Comparison of ENCODE assay signal across 11 cellular contexts in the genomic region with DNA sequence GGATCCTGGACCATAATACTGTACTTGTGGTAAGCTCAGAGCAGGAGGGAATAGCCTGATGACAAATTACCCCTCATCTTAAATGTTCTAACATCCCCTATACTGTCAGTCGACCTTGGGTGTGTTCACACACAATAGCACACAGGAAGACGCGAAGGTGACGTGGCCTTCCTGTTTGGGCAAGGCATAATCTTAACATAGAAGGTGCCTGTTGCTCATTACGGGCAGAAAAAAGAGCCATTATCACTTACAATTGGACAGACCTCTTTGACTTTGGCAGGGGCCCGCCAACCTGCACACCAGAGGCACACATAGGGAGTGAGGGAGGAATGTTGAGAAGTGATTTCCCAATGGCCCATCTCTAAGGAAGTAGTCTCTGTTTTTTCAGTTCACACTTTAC.
DNase-seq lines count a peak whose midpoint lies in the region; ATAC-seq and TF ChIP-seq lines count a peak whose summit lies in the region.
"Had no signal": no experiment of that assay in that cellular context is flagged by ENCODE, and none has a peak within 500 bp of the region (broad histone marks: within the 10 kb centered on the region; RNA-seq: fewer than 3 reads in every experiment).

No MANE protein-coding gene starts in this region.

- CTCF ChIA-PET in activated CD4-positive, alpha-beta memory T cell treated with anti-CD3 and anti-CD28 coated beads for 36 hours (lab: Charles Lee) = interaction anchor here (0.6 to 1.1 kb wide), 3 partner anchors 34 to 254 kb away, joined by 3 to 4 read pairs (median 3); no protein-coding TSS in a partner anchor

- no peak overlapping the region for H2BK5ac ChIP-seq in trophoblast cell (ENCODE audit: low read depth, low read length, poor library complexity)

- peaks cover 32% of the 10 kb centered on the region for H3K4me1 Mint-ChIP-seq in activated CD4-positive, alpha-beta memory T cell treated with anti-CD3 and anti-CD28 coated beads for 36 hours (ENCODE audit: low read depth)
- peaks cover 49% of the 10 kb centered on the region for H3K4me1 Mint-ChIP-seq in activated naive CD8-positive, alpha-beta T cell treated with anti-CD3 and anti-CD28 coated beads, Interleukin-2, amount 50 U/mL, for 24 hours
- H3K4me1 Mint-ChIP-seq: nephron had no signal

- H3K4me2 ChIP-seq in trophoblast cell (ENCODE audit: low read length) = no peak overlapping the region

- no peaks in the 10 kb centered on the region for H3K36me3 ChIP-seq in trophoblast cell (ENCODE audit: control insufficient read depth in 1 of 2, insufficient read depth in 2 of 2, low read length in 2 of 2)

- peak; percentile 90 for ATAC-seq in activated naive CD8-positive, alpha-beta T cell treated with anti-CD3 and anti-CD28 coated beads, Interleukin-2, amount 50 U/mL, for 24 hours
- ATAC-seq in HG02840 (IDR thresholded peaks at IDR 0.05; ENCODE audit: low FRiP score, unreplicated experiment) (no peak), left colon (no peak)
- ATAC-seq: foreskin keratinocyte had no signal

- no peaks in the 10 kb centered on the region for H3K9me3 ChIP-seq in trophoblast cell (ENCODE audit: insufficient read depth, low read depth, low read length)

- H3K4ac ChIP-seq in trophoblast cell (ENCODE audit: low read depth, low read length) = no peak overlapping the region

- no peak overlapping the region for H2BK12ac ChIP-seq in trophoblast cell (ENCODE audit: low read length)

- WGBS in trophoblast cell (ENCODE audit: extremely low coverage, insufficient coverage, insufficient read length) = no CpG with 5 or more reads among the region's 6 CpGs

- no peak overlapping the region for H4K8ac ChIP-seq in trophoblast cell (ENCODE audit: low read depth, low read length)

- no peak overlapping the region for H2AK5ac ChIP-seq in trophoblast cell (ENCODE audit: low read length)

- no peaks in the 10 kb centered on the region for H3K9me3 Mint-ChIP-seq in activated CD4-positive, alpha-beta memory T cell treated with anti-CD3 and anti-CD28 coated beads for 36 hours
- peaks cover 9% of the 10 kb centered on the region for H3K9me3 Mint-ChIP-seq in activated naive CD8-positive, alpha-beta T cell treated with anti-CD3 and anti-CD28 coated beads, Interleukin-2, amount 50 U/mL, for 24 hours
- H3K9me3 Mint-ChIP-seq: nephron had no signal

- H3K36me3 Mint-ChIP-seq in activated CD4-positive, alpha-beta memory T cell treated with anti-CD3 and anti-CD28 coated beads for 36 hours = no peaks in the 10 kb centered on the region
- H3K36me3 Mint-ChIP-seq in activated naive CD8-positive, alpha-beta T cell treated with anti-CD3 and anti-CD28 coated beads, Interleukin-2, amount 50 U/mL, for 24 hours (ENCODE audit: low read depth) = peaks cover 13% of the 10 kb centered on the region

- peaks cover 3 to 22% of the 10 kb centered on the region in 2 experiments for H3K4me1 ChIP-seq in trophoblast cell (ENCODE audit: control insufficient read depth in 1 of 2, insufficient read depth in 2 of 2, low read length in 2 of 2)
- H3K4me1 ChIP-seq: foreskin keratinocyte had no signal

- TF ChIP-seq CTCF in GM10266 (IDR thresholded peaks at IDR 0.05; ENCODE audit: control insufficient read depth, insufficient read depth, low read depth, missing control alignments) = no peak

- no peak overlapping the region for H3K4me3 ChIP-seq in trophoblast cell (ENCODE audit: low read depth, low read length)

- POLR2A ChIA-PET in activated CD4-positive, alpha-beta memory T cell treated with anti-CD3 and anti-CD28 coated beads for 36 hours (lab: Charles Lee) = no interaction called here

- no peak overlapping the region for H3K18ac ChIP-seq in trophoblast cell (ENCODE audit: low read length)

- no peak overlapping the region for H4K12ac ChIP-seq in trophoblast cell (ENCODE audit: low read depth, low read length)

- no peak overlapping the region for H3K27ac ChIP-seq in trophoblast cell (ENCODE audit: low read depth, low read length)
- H3K27ac ChIP-seq: foreskin keratinocyte had no signal

- H3K23ac ChIP-seq in trophoblast cell (ENCODE audit: low read length) = no peak overlapping the region

- intact Hi-C loops in activated CD4-positive, alpha-beta memory T cell treated with anti-CD3 and anti-CD28 coated beads for 36 hours (cut with micrococcal nuclease) = loop anchor here (2.0 kb wide), 1 partner anchor 27 kb away; no protein-coding TSS in a partner anchor
- intact Hi-C loops in left colon (cut with DNase I, micrococcal nuclease) = no loop called here

- peak; percentile 80 for DNase-seq in activated CD4-positive, alpha-beta memory T cell treated with anti-CD3 and anti-CD28 coated beads for 36 hours
- DNase-seq in activated naive CD8-positive, alpha-beta T cell treated with anti-CD3 and anti-CD28 coated beads, Interleukin-2, amount 50 U/mL, for 24 hours = peak; percentile 33
- DNase-seq in trophoblast cell (no peak), GM10266 (ENCODE audit: extremely low spot score) (no peak), left colon (no peak), C1 segment of cervical spinal cord (lab: John Stamatoyannopoulos, UW) (no peak)
- DNase-seq in stimulated activated naive CD4-positive, alpha-beta T cell (lab: John Stamatoyannopoulos, UW) = peak; percentile 34 to 74 (median 51)
- DNase-seq: foreskin keratinocyte, NCI-H524 treated with DMSO at 0.1 percent for 48 hours had no signal

- H3K14ac ChIP-seq in trophoblast cell (ENCODE audit: low read length) = no peak overlapping the region

- H4K91ac ChIP-seq in trophoblast cell (ENCODE audit: low read depth, low read length) = peak overlapping the region; percentile 46

- H2AFZ ChIP-seq in trophoblast cell (ENCODE audit: insufficient read depth, low read length, poor library complexity) = no peak overlapping the region

- peaks cover 6% of the 10 kb centered on the region for H3K79me1 ChIP-seq in trophoblast cell (ENCODE audit: low read length)

- peak overlapping the region; percentile 88 for H3K27ac Mint-ChIP-seq in activated CD4-positive, alpha-beta memory T cell treated with anti-CD3 and anti-CD28 coated beads for 36 hours
- H3K27ac Mint-ChIP-seq in activated naive CD8-positive, alpha-beta T cell treated with anti-CD3 and anti-CD28 coated beads, Interleukin-2, amount 50 U/mL, for 24 hours = peak overlapping the region; percentile 84
- H3K27ac Mint-ChIP-seq: nephron had no signal

- H3K4me3 Mint-ChIP-seq in activated CD4-positive, alpha-beta memory T cell treated with anti-CD3 and anti-CD28 coated beads for 36 hours = peak overlapping the region; percentile 11
- peak overlapping the region; percentile 42 for H3K4me3 Mint-ChIP-seq in activated naive CD8-positive, alpha-beta T cell treated with anti-CD3 and anti-CD28 coated beads, Interleukin-2, amount 50 U/mL, for 24 hours
- H3K4me3 Mint-ChIP-seq: nephron had no signal

- peaks cover under 1% of the 10 kb centered on the region for H3K79me2 ChIP-seq in trophoblast cell (ENCODE audit: control insufficient read depth, insufficient read depth, low read length, poor library complexity)

- no peaks in the 10 kb centered on the region for H3K27me3 Mint-ChIP-seq in activated CD4-positive, alpha-beta memory T cell treated with anti-CD3 and anti-CD28 coated beads for 36 hours
- H3K27me3 Mint-ChIP-seq in activated naive CD8-positive, alpha-beta T cell treated with anti-CD3 and anti-CD28 coated beads, Interleukin-2, amount 50 U/mL, for 24 hours = no peaks in the 10 kb centered on the region

- H3K27me3 ChIP-seq in trophoblast cell (ENCODE audit: insufficient read depth, low read length) = no peaks in the 10 kb centered on the region
- H3K27me3 ChIP-seq: foreskin keratinocyte had no signal

- no peak overlapping the region for H3K9ac ChIP-seq in trophoblast cell (ENCODE audit: low read length)

- no peak overlapping the region for H2BK120ac ChIP-seq in trophoblast cell (ENCODE audit: insufficient read depth, low read length, poor library complexity)

Comparison
In these comparisons a context has a peak if more than half of its experiments do, and no peak if none do; other contexts are left out.
1. DNase-seq: peak in activated CD4-positive, alpha-beta memory T cell treated with anti-CD3 and anti-CD28 coated beads for 36 hours (single experiment), activated naive CD8-positive, alpha-beta T cell treated with anti-CD3 and anti-CD28 coated beads, Interleukin-2, amount 50 U/mL, for 24 hours (single experiment) and stimulated activated naive CD4-positive, alpha-beta T cell (6 of 6); none in trophoblast cell (0 of 2), GM10266 (single experiment), left colon (0 of 2) and C1 segment of cervical spinal cord (0 of 14).